In the genomic region with DNA sequence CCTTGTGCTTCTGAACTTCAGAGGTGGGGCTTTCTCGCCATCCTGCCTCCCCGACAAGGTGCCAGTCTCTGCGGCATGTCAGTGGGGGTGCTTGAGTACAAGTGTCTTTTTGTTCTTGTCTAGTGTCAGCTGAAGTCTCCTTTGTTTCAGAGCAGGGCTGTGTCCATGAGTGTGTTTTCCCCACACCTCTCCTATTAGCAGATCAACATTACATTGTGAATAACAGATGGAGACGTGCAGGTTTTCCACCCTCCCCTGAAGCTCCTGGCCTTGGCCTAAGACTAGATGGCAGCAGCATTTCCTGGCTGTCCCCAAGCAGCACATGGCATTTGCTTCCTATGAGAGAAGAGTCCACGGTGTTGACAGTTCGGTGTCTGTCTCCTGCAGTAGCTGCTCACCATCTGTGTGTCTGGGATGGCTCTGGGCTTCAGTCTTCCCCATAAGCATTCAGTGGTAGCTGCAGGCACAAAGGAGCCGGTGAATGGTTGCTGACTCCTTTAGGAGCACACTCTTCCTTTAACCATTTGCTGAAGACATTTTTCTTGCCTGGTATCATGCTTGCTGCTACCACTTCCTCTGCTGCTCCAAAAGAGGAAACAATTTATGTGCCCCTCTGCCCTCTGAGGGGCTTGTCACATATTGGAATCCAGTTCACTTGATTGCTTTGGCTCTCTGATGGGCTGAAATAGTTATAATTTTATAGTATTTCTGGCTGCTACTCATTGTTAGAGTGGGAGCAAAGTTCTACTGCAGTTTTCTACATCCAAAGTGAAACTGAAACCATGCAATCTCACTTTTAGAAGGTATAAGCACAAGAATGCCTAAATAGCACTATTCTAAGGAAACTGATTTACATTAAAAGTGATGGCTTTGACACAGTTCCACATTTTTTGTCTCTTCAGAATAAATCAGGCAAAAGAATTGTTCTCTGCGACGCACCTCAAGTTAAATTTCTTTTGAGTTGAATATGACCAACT, we compare ENCODE assay signal across 8 cellular contexts.
DNase-seq lines count a peak whose midpoint lies in the region; ATAC-seq, FAIRE-seq and TF ChIP-seq lines count a peak whose summit lies in the region.

No MANE protein-coding gene starts in this region.

- H3K14ac ChIP-seq in mesenchymal stem cell (ENCODE audit: low read length in 2 of 2): no peak overlapping the region

- H3K4me2 ChIP-seq in K562 (ENCODE audit: insufficient read depth, low read length) (peak overlapping the region; percentile 19), mesenchymal stem cell (ENCODE audit: low read length, poor library complexity, severe bottlenecking) (peak overlapping the region; percentile 42)

- no peaks in the 10 kb centered on the region for H4K20me1 ChIP-seq in K562 (replicated peaks; ENCODE audit: control insufficient read depth, insufficient read depth, low read length)

- H3K9ac ChIP-seq in K562 (ENCODE audit: insufficient read depth in 1 of 2, low read depth in 2 of 2, low read length in 2 of 2) (peak overlapping the region in 1 of 2 experiments; percentile 18; a peak in 1 of 4 replicates), mesenchymal stem cell (ENCODE audit: low read length) (peak overlapping the region; percentile 84)

- H3K18ac ChIP-seq in mesenchymal stem cell (ENCODE audit: low read depth in 1 of 2, low read length in 2 of 2): peak overlapping the region in 1 of 2 experiments; percentile 89

- POLR2A ChIA-PET in K562 (lab: Yijun Ruan, JAX): no interaction called here

- BruUV-seq in K562 (replicated peaks; lab: Mats Ljungman, UMichigan): no TSS peak

- no peak overlapping the region for H2BK5ac ChIP-seq in mesenchymal stem cell (ENCODE audit: low read depth, low read length, poor library complexity, severe bottlenecking)

- no peak overlapping the region for H2BK15ac ChIP-seq in mesenchymal stem cell (ENCODE audit: low read depth, poor library complexity, severe bottlenecking)

- no peak overlapping the region for H3K4me3 ChIP-seq in K562
- peak overlapping the region in 1 of 2 experiments; percentile 68 for H3K4me3 ChIP-seq in mesenchymal stem cell (ENCODE audit: insufficient read depth in 1 of 2, low read depth in 1 of 2, low read length in 2 of 2)

- H4K91ac ChIP-seq in mesenchymal stem cell (ENCODE audit: low read length): peak overlapping the region; percentile 80

- peak; percentile 91 for ATAC-seq in HG02610 (IDR thresholded peaks at IDR 0.05; ENCODE audit: unreplicated experiment)
- ATAC-seq in K562: peak; percentile 77
- no peak for ATAC-seq in HG03135 (IDR thresholded peaks at IDR 0.05; ENCODE audit: unreplicated experiment)
- ATAC-seq in GM21619 (IDR thresholded peaks at IDR 0.05; ENCODE audit: unreplicated experiment): no peak

- no peak for TF ChIP-seq CTCF in K562 (IDR thresholded peaks at IDR 0.05 in 2 of 3, conservative IDR thresholded peaks at IDR 0.05 in 1 of 3; ENCODE audit: insufficient read depth in 2 of 3, low read depth in 1 of 3, low read length in 3 of 3)

- no peak for TF ChIP-seq POLR2A in K562 (conservative IDR thresholded peaks at IDR 0.05)

- peak overlapping the region in 1 of 2 experiments; percentile 73 for H3K4ac ChIP-seq in mesenchymal stem cell (ENCODE audit: low read depth in 1 of 2, low read length in 2 of 2)

- no peaks in the 10 kb centered on the region for H3K79me2 ChIP-seq in K562 (ENCODE audit: control insufficient read depth, insufficient read depth, low read length)

- H4K8ac ChIP-seq in mesenchymal stem cell (ENCODE audit: low read length): peak overlapping the region; percentile 94

- H3K23ac ChIP-seq in mesenchymal stem cell (ENCODE audit: low read length in 2 of 2): no peak overlapping the region

- intact Hi-C loops in K562 (cut with micrococcal nuclease): no loop called here

- FAIRE-seq in K562 (lab: Jason Lieb, UNC): no peak

- H2AK5ac ChIP-seq in mesenchymal stem cell (ENCODE audit: low read length, severe bottlenecking): no peak overlapping the region

- CTCF ChIA-PET in K562 (lab: Yijun Ruan, JAX; ENCODE audit: low intra/inter-chr PET ratio): no interaction called here

- no peak for TF ChIP-seq RAD21 in K562 (CRISPR knock-in tag; conservative IDR thresholded peaks at IDR 0.05 in 1 of 2, IDR thresholded peaks at IDR 0.05 in 1 of 2)

- no peaks in the 10 kb centered on the region for H3K27me3 ChIP-seq in K562 (ENCODE audit: control insufficient read depth in 2 of 2, insufficient read depth in 2 of 2, low read length in 2 of 2)
- no peaks in the 10 kb centered on the region for H3K27me3 ChIP-seq in mesenchymal stem cell (ENCODE audit: control insufficient read depth in 1 of 2, insufficient read depth in 1 of 2, low read length in 2 of 2)

- no peak for TF ChIP-seq EP300 in K562 (IDR thresholded peaks at IDR 0.05; ENCODE audit: low read length)

- no peaks in the 10 kb centered on the region for H3K9me3 ChIP-seq in K562 (replicated peaks; ENCODE audit: control insufficient read depth, insufficient read depth, low read depth, low read length)
- no peaks in the 10 kb centered on the region for H3K9me3 ChIP-seq in mesenchymal stem cell (ENCODE audit: control insufficient read depth, low read length)

- H3K27ac ChIP-seq in K562 (ENCODE audit: extremely low read depth, low read depth, low read length) (no peak overlapping the region), mesenchymal stem cell (ENCODE audit: low read length, poor library complexity, severe bottlenecking) (no peak overlapping the region)

- H2BK120ac ChIP-seq in mesenchymal stem cell (ENCODE audit: low read depth, low read length): peak overlapping the region; percentile 61

- DNase-seq in ACHN (peak; percentile 32), K562 (ENCODE audit: extremely low read depth in 1 of 4, low spot score in 3 of 4) (no peak), mesenchymal stem cell (peak; percentile 24), 8988T (no peak), HCEC 1CT (no peak)

- no peaks in the 10 kb centered on the region for H3K36me3 ChIP-seq in K562 (ENCODE audit: control insufficient read depth, insufficient read depth, low read length)
- H3K36me3 ChIP-seq in mesenchymal stem cell (ENCODE audit: control insufficient read depth in 1 of 2, insufficient read depth in 2 of 2, low read depth in 1 of 2, low read length in 2 of 2): no peaks in the 10 kb centered on the region

- H2AFZ ChIP-seq in K562 (ENCODE audit: low read depth, low read length) (peak overlapping the region; percentile 58), mesenchymal stem cell (ENCODE audit: low read depth, low read length) (peak overlapping the region; percentile 1)

- H3K4me1 ChIP-seq in K562 (replicated peaks in 1 of 2; ENCODE audit: control insufficient read depth in 2 of 2, insufficient read depth in 2 of 2, low read length in 2 of 2): no peaks in the 10 kb centered on the region; a peak in 1 of 5 replicates
- peaks cover 2% of the 10 kb centered on the region for H3K4me1 ChIP-seq in mesenchymal stem cell (ENCODE audit: control insufficient read depth, insufficient read depth, low read depth, low read length)

- WGBS in K562 (ENCODE audit: insufficient coverage, low coverage, missing lambda C conversion rate): 11% methylated on average over 9 of the region's 9 CpGs
- 87% methylated on average over 4 of the region's 9 CpGs for WGBS in mesenchymal stem cell

- H3K79me1 ChIP-seq in mesenchymal stem cell (replicated peaks; ENCODE audit: low read length, poor library complexity, severe bottlenecking): no peaks in the 10 kb centered on the region

- H2BK12ac ChIP-seq in mesenchymal stem cell (ENCODE audit: low read length in 2 of 2): no peak overlapping the region

- H3K9me1 ChIP-seq in K562 (ENCODE audit: control insufficient read depth, insufficient read depth, low read length): no peaks in the 10 kb centered on the region

- in situ Hi-C loops in ACHN (cut with HindIII; ENCODE audit: low pct_ligation_motif_present, low pct_unique_long_range_greater_than_20kb, low sequenced_read_pairs) (no loop called here), K562 (cut with MboI) (no loop called here)

TF ChIP-seq in K562, 482 proteins besides CTCF, POLR2A, EP300 and RAD21 (continues in another document):
- TF ChIP-seq ZBTB9 (CRISPR knock-in tag; IDR thresholded peaks at IDR 0.05): no peak
- TF ChIP-seq, protein P1, sequence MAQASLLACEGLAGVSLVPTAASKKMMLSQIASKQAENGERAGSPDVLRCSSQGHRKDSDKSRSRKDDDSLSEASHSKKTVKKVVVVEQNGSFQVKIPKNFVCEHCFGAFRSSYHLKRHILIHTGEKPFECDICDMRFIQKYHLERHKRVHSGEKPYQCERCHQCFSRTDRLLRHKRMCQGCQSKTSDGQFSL (CRISPR knock-in tag; IDR thresholded peaks at IDR 0.05): no peak
- TF ChIP-seq, protein P1 (tag; IDR thresholded peaks at IDR 0.05): no peak
- TF ChIP-seq MAFK (IDR thresholded peaks at IDR 0.05; ENCODE audit: low read length): no peak
- TF ChIP-seq, protein P2, sequence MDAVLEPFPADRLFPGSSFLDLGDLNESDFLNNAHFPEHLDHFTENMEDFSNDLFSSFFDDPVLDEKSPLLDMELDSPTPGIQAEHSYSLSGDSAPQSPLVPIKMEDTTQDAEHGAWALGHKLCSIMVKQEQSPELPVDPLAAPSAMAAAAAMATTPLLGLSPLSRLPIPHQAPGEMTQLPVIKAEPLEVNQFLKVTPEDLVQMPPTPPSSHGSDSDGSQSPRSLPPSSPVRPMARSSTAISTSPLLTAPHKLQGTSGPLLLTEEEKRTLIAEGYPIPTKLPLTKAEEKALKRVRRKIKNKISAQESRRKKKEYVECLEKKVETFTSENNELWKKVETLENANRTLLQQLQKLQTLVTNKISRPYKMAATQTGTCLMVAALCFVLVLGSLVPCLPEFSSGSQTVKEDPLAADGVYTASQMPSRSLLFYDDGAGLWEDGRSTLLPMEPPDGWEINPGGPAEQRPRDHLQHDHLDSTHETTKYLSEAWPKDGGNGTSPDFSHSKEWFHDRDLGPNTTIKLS (IDR thresholded peaks at IDR 0.05; ENCODE audit: borderline replicate concordance, low read depth): no peak
- TF ChIP-seq RBM14 (IDR thresholded peaks at IDR 0.05; ENCODE audit: borderline replicate concordance, insufficient read depth, low read depth, low read length): no peak
- TF ChIP-seq FOXK1 (CRISPR knock-in tag; IDR thresholded peaks at IDR 0.05; ENCODE audit: borderline replicate concordance): no peak
- TF ChIP-seq TAF9B (IDR thresholded peaks at IDR 0.05; ENCODE audit: partially characterized antibody): no peak

Comparison
In these comparisons a context has a peak if more than half of its experiments do, and no peak if none do; other contexts are left out.
1. DNase-seq: peak in ACHN (single experiment) and mesenchymal stem cell (single experiment); none in K562 (0 of 4), 8988T (single experiment) and HCEC 1CT (single experiment).
2. ATAC-seq: peak in HG02610 (single experiment) and K562 (single experiment); none in HG03135 (single experiment) and GM21619 (single experiment).